ENCODE assay signal across 11 cellular contexts in the genomic region with DNA sequence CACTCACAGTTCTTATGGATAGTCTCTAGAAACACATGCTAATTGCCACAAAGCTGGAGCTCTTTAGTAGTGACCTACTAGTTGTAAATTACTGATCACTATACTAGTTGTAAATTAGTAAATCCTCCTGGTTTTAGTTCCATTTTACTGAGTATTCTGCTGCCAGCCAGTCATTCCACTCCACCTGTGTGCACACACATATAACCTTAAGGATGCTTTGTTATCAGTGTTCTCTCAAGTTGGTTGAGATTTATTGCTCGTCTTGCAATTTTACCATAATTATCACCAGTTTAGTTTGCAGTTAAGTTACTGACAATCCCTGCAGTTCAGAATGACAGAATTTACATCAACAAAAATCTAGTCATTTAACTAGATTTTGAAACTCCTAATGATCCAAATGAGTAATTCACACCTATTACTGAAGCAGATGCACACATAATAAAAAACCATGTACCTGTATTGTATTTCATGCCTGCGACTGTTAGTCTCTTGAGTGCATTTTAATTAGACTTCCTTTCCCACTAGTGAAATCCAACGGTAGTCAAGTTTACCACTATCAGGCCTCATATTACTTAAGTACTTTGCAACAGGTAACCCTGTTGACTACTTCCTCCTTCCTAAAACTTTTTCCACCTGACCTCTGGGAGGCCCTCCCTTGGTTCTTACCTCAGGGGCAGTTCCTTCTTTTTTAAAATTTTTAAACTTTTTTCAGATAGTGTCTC. TPM values are rescaled to one million over a fixed set of nuclear protein-coding genes. Genes with fewer than 3 reads are reported as not detected.
DNase-seq lines count a peak whose midpoint lies in the region; ATAC-seq and TF ChIP-seq lines count a peak whose summit lies in the region.
"Had no signal": no experiment of that assay in that cellular context is flagged by ENCODE, and none has a peak within 500 bp of the region (broad histone marks: within the 10 kb centered on the region; RNA-seq: fewer than 3 reads in every experiment).

No MANE protein-coding gene starts in this region.

- H3K4me3 Mint-ChIP-seq in T-cell (peak overlapping the region in 1 of 3 donors; percentile 64), naive B cell (no peak overlapping the region)

- CTCF ChIA-PET in T-cell (lab: Charles Lee): no interaction called here

- ATAC-seq in T-cell (replicated peaks in 1 of 4): no peak
- ATAC-seq in naive B cell (ENCODE audit: low read depth in 2 of 2): no peak
- no peak for ATAC-seq in GM19395 (IDR thresholded peaks at IDR 0.05; ENCODE audit: unreplicated experiment)

- peaks cover 93 to 97% (median 97%) of the 10 kb centered on the region in 3 donors for H3K4me1 Mint-ChIP-seq in T-cell
- H3K4me1 Mint-ChIP-seq in naive B cell: peaks cover 34 to 73% (median 58%) of the 10 kb centered on the region in 3 donors

- peak; percentile 60 for DNase-seq in NCI-H2107 treated with DMSO at 0.1 percent for 48 hours (lab: John Stamatoyannopoulos, UW; ENCODE audit: unreplicated experiment)
- no peak for DNase-seq in NCI-H2107 (lab: John Stamatoyannopoulos, UW)
- peak; percentile 29 for DNase-seq in ELR (ENCODE audit: low read depth)
- no peak for DNase-seq in T-cell
- no peak for DNase-seq in naive B cell
- no peak for DNase-seq in activated gamma-delta T cell (lab: John Stamatoyannopoulos, UW)
- DNase-seq in GM10266 (ENCODE audit: extremely low spot score): no peak
- DNase-seq: ACHN; stimulated activated CD4-positive, alpha-beta T cell treated with anti-CD3 and anti-CD28 coated beads, Interleukin-1b, Interleukin-23, amount 100 ng/mL, for 48 hours; T1000 had no signal

- H3K27me3 Mint-ChIP-seq in T-cell (no peaks in the 10 kb centered on the region), naive B cell (no peaks in the 10 kb centered on the region)

- POLR2A ChIA-PET in T-cell (lab: Charles Lee): interaction anchor here in 1 of 2 donors (0.7 kb wide), 1 partner anchor 353 kb away, joined by 3 read pairs; no protein-coding TSS in a partner anchor

- no peak for TF ChIP-seq CTCF in GM10266 (IDR thresholded peaks at IDR 0.05; ENCODE audit: control insufficient read depth, insufficient read depth, low read depth, missing control alignments)

- no peaks in the 10 kb centered on the region for H3K9me3 Mint-ChIP-seq in T-cell
- H3K9me3 Mint-ChIP-seq in naive B cell: no peaks in the 10 kb centered on the region

- H3K27ac Mint-ChIP-seq in T-cell: peak overlapping the region; percentile 92
- peak overlapping the region in 5 of 6 donors; percentile 2 to 67 (median 44) for H3K27ac Mint-ChIP-seq in naive B cell

- peaks cover 33% of the 10 kb centered on the region for H3K36me3 Mint-ChIP-seq in T-cell
- peaks cover 15 to 16% of the 10 kb centered on the region in 2 donors for H3K36me3 Mint-ChIP-seq in naive B cell

RNA-seq across cellular contexts. Expression of gene TPT1, which starts 7.6 kb away (rescaled TPM):
- total RNA-seq in T-cell: 1,000 to 10,000 TPM; 6,680 to 8,997 (median 7,956) TPM
- 1,000 to 10,000 TPM; 1,189 to 2,468 (median 2,211) TPM for polyA plus RNA-seq in naive B cell (ENCODE audit: low read depth in 6 of 6)

Comparison
In these comparisons a context has a peak if more than half of its experiments do, and no peak if none do; other contexts are left out.
1. DNase-seq: peak in NCI-H2107 treated with DMSO at 0.1 percent for 48 hours (single experiment) and ELR (single experiment); none in NCI-H2107 (single experiment), T-cell (0 of 34), naive B cell (single experiment), activated gamma-delta T cell (single experiment) and GM10266 (single experiment).